Comparison of ENCODE assay signal across 11 cellular contexts in the genomic region with DNA sequence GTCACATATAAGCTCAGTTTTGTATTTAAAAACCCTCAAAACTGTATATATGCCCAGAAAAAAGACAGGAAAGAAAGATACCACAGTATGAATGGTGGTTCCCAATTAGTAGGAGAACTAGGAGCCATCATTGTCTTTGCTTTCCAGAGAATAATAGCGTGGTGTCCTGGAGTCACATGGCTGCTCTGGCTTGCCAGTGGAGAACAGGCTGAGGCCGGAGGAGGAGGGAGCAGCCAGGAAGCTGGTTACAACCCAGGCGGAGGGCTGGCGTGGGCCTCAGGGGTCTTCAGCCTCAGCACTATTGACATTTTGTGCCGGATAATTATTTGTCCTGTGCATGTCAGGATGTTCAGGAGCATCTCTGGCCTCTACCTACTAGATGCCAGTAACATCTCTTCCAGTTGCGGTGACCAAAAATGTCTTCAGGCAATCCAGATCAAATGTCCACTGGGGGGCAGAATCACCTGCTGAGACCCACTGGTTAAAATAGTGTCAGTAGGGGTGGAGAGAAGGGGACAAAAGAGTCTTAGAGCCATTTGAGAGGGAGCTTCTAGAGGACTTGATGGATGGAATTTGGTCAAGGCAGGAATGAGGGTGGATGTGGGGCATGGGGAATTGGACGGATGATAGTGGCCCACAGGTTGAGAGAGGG.
A peak's percentile ranks its signal among the peaks of the same experiment; 100 is the strongest.
DNase-seq lines count a peak whose midpoint lies in the region; ATAC-seq and TF ChIP-seq lines count a peak whose summit lies in the region.
"Had no signal": no experiment of that assay in that cellular context is flagged by ENCODE, and none has a peak within 500 bp of the region (broad histone marks: within the 10 kb centered on the region; RNA-seq: fewer than 3 reads in every experiment).

No MANE protein-coding gene starts in this region.

- H3K27me3 Mint-ChIP-seq in HFFc6 (ENCODE audit: insufficient read depth) (peaks cover 2% of the 10 kb centered on the region; the same call in 1 of the 2 replicates), nephron progenitor cell (ENCODE audit: low read depth, poor library complexity) (no peaks in the 10 kb centered on the region)

- peaks cover 36% of the 10 kb centered on the region for H3K4me1 ChIP-seq in ACC112 (ENCODE audit: control insufficient read depth, insufficient read depth, low read length, unreplicated experiment)

- peak overlapping the region; percentile 96 for H3K27ac Mint-ChIP-seq in HFFc6
- peak overlapping the region; percentile 87 for H3K27ac Mint-ChIP-seq in nephron progenitor cell

- H3K4me1 Mint-ChIP-seq in HFFc6 (ENCODE audit: low read depth) (peaks cover 68% of the 10 kb centered on the region), nephron progenitor cell (peaks cover 74% of the 10 kb centered on the region)

- ATAC-seq in HG03108 (IDR thresholded peaks at IDR 0.05; ENCODE audit: unreplicated experiment) = no peak

- DNase-seq in HFFc6 (peak; percentile 3), nephron progenitor cell (no peak), AML-193 (lab: John Stamatoyannopoulos, UW) (no peak), GM20000 (ENCODE audit: low spot score) (no peak)
- DNase-seq in activated CD8-positive, alpha-beta memory T cell treated with anti-CD3 and anti-CD28 coated beads for 24 hours = no peak
- DNase-seq: DMS153; NCI-H446; stimulated activated CD4-positive, alpha-beta T cell treated with anti-CD3 and anti-CD28 coated beads, Interleukin-4, amount 100 ng/mL, for 4 hours had no signal

- peaks cover 26% of the 10 kb centered on the region for H3K79me2 ChIP-seq in ACC112 (ENCODE audit: control insufficient read depth, insufficient read depth, low read length, unreplicated experiment)

- H3K36me3 Mint-ChIP-seq in HFFc6 (ENCODE audit: low read depth) (no peaks in the 10 kb centered on the region), nephron progenitor cell (ENCODE audit: low read depth) (peaks cover 13% of the 10 kb centered on the region)

- H3K27me3 ChIP-seq in ACC112 (ENCODE audit: insufficient read depth, low read length) = no peaks in the 10 kb centered on the region

- H3K27ac ChIP-seq in ACC112 (ENCODE audit: low read depth, low read length) (peak overlapping the region; percentile 81), cingulate gyrus (ENCODE audit: low read depth, low read length) (peak overlapping the region; percentile 95)

- H3K4me3 Mint-ChIP-seq in HFFc6 (peak overlapping the region; percentile 49), nephron progenitor cell (peak overlapping the region; percentile 4)

- H2AFZ ChIP-seq in ACC112 (ENCODE audit: low read length, unreplicated experiment) = no peak overlapping the region

- TF ChIP-seq CTCF in HFFc6 (IDR thresholded peaks at IDR 0.05) = peak; percentile 66
- TF ChIP-seq CTCF in nephron progenitor cell (IDR thresholded peaks at IDR 0.05) = no peak
- no peak for TF ChIP-seq CTCF in GM20000 (IDR thresholded peaks at IDR 0.05; ENCODE audit: extremely low read depth, missing control alignments)

- no peak overlapping the region for H3K4me3 ChIP-seq in ACC112 (ENCODE audit: low read depth, low read length)

- H3K9me3 Mint-ChIP-seq in HFFc6 (no peaks in the 10 kb centered on the region), nephron progenitor cell (no peaks in the 10 kb centered on the region)

- no peaks in the 10 kb centered on the region for H3K36me3 ChIP-seq in ACC112 (ENCODE audit: insufficient read depth, low read length)
